Comparison of ENCODE assay signal across 8 cellular contexts in the genomic region with DNA sequence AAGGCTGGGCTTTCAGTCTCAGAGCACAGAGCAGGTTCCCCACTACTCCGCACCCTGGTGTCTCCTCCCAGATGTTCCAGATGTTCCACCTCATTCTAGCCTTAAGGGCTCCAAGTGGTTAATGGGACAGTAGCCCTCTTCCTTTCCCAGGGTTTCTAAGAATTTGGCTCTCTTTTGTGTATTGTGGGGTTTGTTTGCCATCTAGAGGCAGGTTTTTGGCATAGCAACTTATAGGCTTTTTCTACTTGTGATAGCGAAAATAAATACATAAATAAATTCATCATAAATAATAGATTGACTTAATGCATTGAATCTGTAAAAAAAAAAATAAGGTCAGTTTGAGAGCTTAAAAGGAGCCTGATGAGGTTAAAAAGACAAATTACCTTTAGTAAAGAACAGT.
DNase-seq lines count a peak whose midpoint lies in the region; ATAC-seq, FAIRE-seq and TF ChIP-seq lines count a peak whose summit lies in the region.
"Not testable (repeated sequence)": the region's sequence is repeated elsewhere in the genome, so short reads cannot be mapped to it uniquely, and the experiment has no call there.

No MANE protein-coding gene starts in this region.

- H3K27ac ChIP-seq in MM.1S (ENCODE audit: low read length); dorsolateral prefrontal cortex: not testable (repeated sequence)

- H3K4me3 Mint-ChIP-seq in natural killer cell, type B pancreatic cell: not testable (repeated sequence)

- H3K4me1 Mint-ChIP-seq in natural killer cell; type B pancreatic cell (ENCODE audit: unreplicated experiment): not testable (repeated sequence)

- not testable (repeated sequence) for H2AFZ ChIP-seq in MM.1S (ENCODE audit: low read length)

- H3K27me3 Mint-ChIP-seq in natural killer cell (ENCODE audit: low read depth in 2 of 2) (peaks cover 12 to 21% of the 10 kb centered on the region in 2 donors), type B pancreatic cell (peaks cover 26% of the 10 kb centered on the region)

- not testable (repeated sequence) for H3K27ac Mint-ChIP-seq in natural killer cell, type B pancreatic cell

- H3K9ac ChIP-seq in MM.1S (ENCODE audit: low read length): not testable (repeated sequence)

- H3K4me3 ChIP-seq in AG10803 (ENCODE audit: low read length); GM12864 (ENCODE audit: low read depth, low read length); MM.1S (ENCODE audit: low read length); dorsolateral prefrontal cortex: not testable (repeated sequence)

- FAIRE-seq in TTC549 (lab: Jason Lieb, UNC): peak; percentile 97
- peak; percentile 99 for FAIRE-seq in frontal cortex (lab: Jason Lieb, UNC)

- DNase-seq in AG10803 (ENCODE audit: low read depth); GM12864 (ENCODE audit: low read depth); MM.1S; dorsolateral prefrontal cortex; frontal cortex (ENCODE audit: low spot score in 2 of 2); natural killer cell; type B pancreatic cell (ENCODE audit: extremely low spot score, unreplicated experiment): not testable (repeated sequence)

- not testable (repeated sequence) for H3K4me2 ChIP-seq in MM.1S (ENCODE audit: low read depth, low read length)

- TF ChIP-seq CTCF in AG10803 (conservative IDR thresholded peaks at IDR 0.05; ENCODE audit: low read length) (peak; percentile 33), GM12864 (IDR thresholded peaks at IDR 0.05; ENCODE audit: low read depth, low read length, missing control alignments) (peak; percentile 19), MM.1S (IDR thresholded peaks at IDR 0.05; ENCODE audit: low read length) (peak; percentile 27), dorsolateral prefrontal cortex (IDR thresholded peaks at IDR 0.05 in 54 of 56, conservative IDR thresholded peaks at IDR 0.05 in 2 of 56; ENCODE audit: low read depth in 1 of 56, partially characterized antibody in 56 of 56) (peak in 51 of 56 donors; percentile 0 to 68 (median 41)), natural killer cell (IDR thresholded peaks at IDR 0.05) (peak; percentile 22), type B pancreatic cell (conservative IDR thresholded peaks at IDR 0.05) (peak; percentile 60)

- not testable (repeated sequence) for H3K9me2 ChIP-seq in MM.1S (replicated peaks; ENCODE audit: insufficient read depth, low read length)

- not testable (repeated sequence) for ATAC-seq in natural killer cell

- H3K79me2 ChIP-seq in MM.1S (ENCODE audit: low read length): not testable (repeated sequence)

- not testable (repeated sequence) for H3K9me3 Mint-ChIP-seq in natural killer cell, type B pancreatic cell

- H3K36me3 Mint-ChIP-seq in natural killer cell, type B pancreatic cell: not testable (repeated sequence)

- not testable (repeated sequence) for H3K27me3 ChIP-seq in MM.1S (replicated peaks; ENCODE audit: insufficient read depth, low read length)
- peaks cover 0 to 25% (median 3%) of the 10 kb centered on the region in 45 donors for H3K27me3 ChIP-seq in dorsolateral prefrontal cortex

- intact Hi-C loops in dorsolateral prefrontal cortex (cut with DNase I): loop anchor here in 1 of 2 donors (10.0 kb wide), 1 partner anchor 767 kb away; no protein-coding TSS in a partner anchor
- intact Hi-C loops in natural killer cell (cut with micrococcal nuclease): not testable (repeated sequence)

- H3K4me1 ChIP-seq in MM.1S (ENCODE audit: low read length): not testable (repeated sequence)

- H4K20me1 ChIP-seq in MM.1S (ENCODE audit: insufficient read depth, low read length): not testable (repeated sequence)

- H3K9me3 ChIP-seq in MM.1S (replicated peaks; ENCODE audit: insufficient read depth, low read length): not testable (repeated sequence)

- H3F3A ChIP-seq in MM.1S (ENCODE audit: insufficient read depth, low read length): not testable (repeated sequence)

- not testable (repeated sequence) for H3K36me3 ChIP-seq in MM.1S (replicated peaks; ENCODE audit: insufficient read depth, low read length)
